ENCODE assay signal across 19 cellular contexts in the genomic region with DNA sequence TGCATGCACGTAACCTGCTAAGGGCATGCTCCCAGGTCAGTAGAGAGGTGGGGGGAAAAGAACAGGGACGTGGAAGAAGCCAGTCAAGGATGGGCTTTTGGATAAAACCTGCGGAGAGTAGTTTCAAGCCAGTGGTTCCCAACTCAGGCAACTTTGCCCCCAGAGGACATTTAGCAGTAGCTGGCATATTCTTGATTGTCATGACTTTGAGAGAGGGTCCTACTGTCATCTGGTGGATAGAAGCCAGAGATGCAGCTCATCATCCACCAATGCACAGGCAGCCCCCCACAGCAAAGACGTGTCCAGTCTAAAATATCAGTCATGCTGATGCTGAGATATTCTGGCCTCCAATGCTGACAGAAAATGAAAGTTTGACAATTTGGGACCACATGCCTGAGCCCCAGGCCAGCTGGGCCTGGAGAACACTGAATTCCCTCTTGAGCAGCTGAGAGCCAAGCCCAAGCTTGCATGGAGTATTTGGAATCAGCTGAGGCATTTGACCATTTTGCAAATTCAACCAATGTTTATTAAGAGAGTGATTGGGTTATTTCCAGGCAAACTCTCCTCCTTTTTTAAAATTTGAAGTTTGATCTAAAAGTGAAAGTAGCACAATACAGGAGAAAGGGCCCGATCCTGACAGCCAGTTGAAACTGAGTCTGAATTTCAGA.
DNase-seq lines count a peak whose midpoint lies in the region; ATAC-seq and TF ChIP-seq lines count a peak whose summit lies in the region.
"Had no signal": no experiment of that assay in that cellular context is flagged by ENCODE, and none has a peak within 500 bp of the region (broad histone marks: within the 10 kb centered on the region; RNA-seq: fewer than 3 reads in every experiment).

No MANE protein-coding gene starts in this region.

- H3K9me3 ChIP-seq in DOHH2 (ENCODE audit: control insufficient read depth, insufficient read depth, low read length), result no peaks in the 10 kb centered on the region
- no peaks in the 10 kb centered on the region for H3K9me3 ChIP-seq in fibroblast of lung (ENCODE audit: control insufficient read depth, insufficient read depth, low read depth, low read length)
- no peaks in the 10 kb centered on the region for H3K9me3 ChIP-seq in osteoblast (ENCODE audit: low read depth, low read length)
- H3K9me3 ChIP-seq: tibial nerve had no signal

- H4K20me1 ChIP-seq in DOHH2 (ENCODE audit: control insufficient read depth, insufficient read depth, low read depth, low read length) (no peaks in the 10 kb centered on the region), fibroblast of lung (ENCODE audit: control insufficient read depth, extremely low read depth, insufficient read depth, low read length) (no peaks in the 10 kb centered on the region), osteoblast (ENCODE audit: insufficient read depth, low read length) (no peaks in the 10 kb centered on the region)

- H3K4me2 ChIP-seq in DOHH2 (ENCODE audit: low read length), result no peak overlapping the region
- peak overlapping the region; percentile 25 for H3K4me2 ChIP-seq in fibroblast of lung (ENCODE audit: extremely low read depth, insufficient read depth, low read length)
- H3K4me2 ChIP-seq in osteoblast (ENCODE audit: insufficient read depth, low read length), result peak overlapping the region; percentile 55
- H3K4me2 ChIP-seq: GM23338, KMS-11, PC-9 had no signal

- H3K9ac ChIP-seq in fibroblast of lung (ENCODE audit: insufficient read depth, low read length), result no peak overlapping the region
- H3K9ac ChIP-seq: KMS-11 had no signal

- ATAC-seq in GM21786 (IDR thresholded peaks at IDR 0.05; ENCODE audit: unreplicated experiment), result no peak
- ATAC-seq: GM23338 had no signal

- no peak overlapping the region for H2AFZ ChIP-seq in fibroblast of lung (ENCODE audit: low read length)
- H2AFZ ChIP-seq in osteoblast (ENCODE audit: low read length), result peak overlapping the region; percentile 65
- H2AFZ ChIP-seq: PC-9 had no signal

- H3K27ac ChIP-seq in DOHH2 (ENCODE audit: low read depth, low read length), result no peak overlapping the region
- no peak overlapping the region for H3K27ac ChIP-seq in fibroblast of lung (ENCODE audit: insufficient read depth, low read length)
- H3K27ac ChIP-seq in osteoblast (ENCODE audit: low read depth, low read length), result no peak overlapping the region
- H3K27ac ChIP-seq: brain microvascular endothelial cell, dorsolateral prefrontal cortex, KMS-11, PC-9, tibial nerve had no signal

- peak; percentile 23 for DNase-seq in NCI-H1694 (lab: John Stamatoyannopoulos, UW)
- no peak for DNase-seq in fibroblast of lung (ENCODE audit: low read depth in 2 of 2)
- no peak for DNase-seq in osteoblast (ENCODE audit: insufficient read length, low spot score, missing footprints)
- DNase-seq in middle frontal gyrus (ENCODE audit: extremely low spot score, low spot score), result no peak
- no peak for DNase-seq in NCI-H510A treated with DMSO at 0.1 percent for 48 hours (lab: John Stamatoyannopoulos, UW)
- DNase-seq: activated CD4-positive, alpha-beta T cell treated with anti-CD3 and anti-CD28 coated beads, Interleukin-2, amount 50 U/mL, for 1 hour; brain microvascular endothelial cell; CD4-positive, CD25-positive, alpha-beta regulatory T cell; dorsolateral prefrontal cortex; EL; NCI-H1105 treated with DMSO at 0.1 percent for 48 hours; occipital lobe; PC-9; stimulated activated CD4-positive, alpha-beta T cell treated with anti-CD3 and anti-CD28 coated beads, Interleukin-4, amount 100 ng/mL, for 4 hours had no signal

- peak; percentile 35 for TF ChIP-seq CTCF in DOHH2 (IDR thresholded peaks at IDR 0.05; ENCODE audit: low read depth, low read length, poor library complexity, severe bottlenecking)
- no peak for TF ChIP-seq CTCF in fibroblast of lung (conservative IDR thresholded peaks at IDR 0.05 in 1 of 2, IDR thresholded peaks at IDR 0.05 in 1 of 2; ENCODE audit: low read depth in 1 of 2, low read length in 2 of 2)
- TF ChIP-seq CTCF in osteoblast (IDR thresholded peaks at IDR 0.05; ENCODE audit: extremely low read depth, low read depth, low read length), result no peak

- no peaks in the 10 kb centered on the region for H3K4me1 ChIP-seq in DOHH2 (ENCODE audit: control insufficient read depth, low read length)
- H3K4me1 ChIP-seq in fibroblast of lung (ENCODE audit: control insufficient read depth, extremely low read depth, insufficient read depth, low read length), result no peaks in the 10 kb centered on the region
- H3K4me1 ChIP-seq in osteoblast (ENCODE audit: insufficient read depth, low read length), result no peaks in the 10 kb centered on the region

- 0 out of 2 replicates have a peak, but pooled peaks cover 3% of the 10 kb centered on the region for H3K27me3 ChIP-seq in DOHH2 (ENCODE audit: control insufficient read depth, low read length)
- no peaks in the 10 kb centered on the region for H3K27me3 ChIP-seq in fibroblast of lung (ENCODE audit: control insufficient read depth, insufficient read depth, low read length)
- no peaks in the 10 kb centered on the region for H3K27me3 ChIP-seq in osteoblast (ENCODE audit: insufficient read depth, low read length)
- H3K27me3 ChIP-seq: brain microvascular endothelial cell, dorsolateral prefrontal cortex, tibial nerve had no signal

- H3K79me2 ChIP-seq in DOHH2 (ENCODE audit: control insufficient read depth, low read length) (no peaks in the 10 kb centered on the region), fibroblast of lung (ENCODE audit: control insufficient read depth, insufficient read depth, low read length) (no peaks in the 10 kb centered on the region), osteoblast (ENCODE audit: insufficient read depth, low read length) (no peaks in the 10 kb centered on the region)

- H3K4me3 ChIP-seq in DOHH2 (ENCODE audit: low read length), result no peak overlapping the region
- no peak overlapping the region for H3K4me3 ChIP-seq in fibroblast of lung (replicated peaks in 1 of 4; ENCODE audit: control extremely low read depth in 1 of 4, insufficient read depth in 1 of 4, low read depth in 3 of 4, low read length in 4 of 4)
- H3K4me3 ChIP-seq in osteoblast (ENCODE audit: insufficient read depth, low read length), result no peak overlapping the region
- H3K4me3 ChIP-seq: dorsolateral prefrontal cortex, GM23338, PC-9, tibial nerve had no signal

- H3K36me3 ChIP-seq in DOHH2 (ENCODE audit: control insufficient read depth, low read length) (no peaks in the 10 kb centered on the region), fibroblast of lung (ENCODE audit: control insufficient read depth, insufficient read depth, low read length) (no peaks in the 10 kb centered on the region), osteoblast (ENCODE audit: insufficient read depth, low read length) (no peaks in the 10 kb centered on the region)
- H3K36me3 ChIP-seq: brain microvascular endothelial cell, tibial nerve had no signal

- H3F3A ChIP-seq in DOHH2 (ENCODE audit: control insufficient read depth, insufficient read depth), result no peaks in the 10 kb centered on the region

- H3K9me2 ChIP-seq in DOHH2 (replicated peaks; ENCODE audit: control insufficient read depth, low read length), result no peaks in the 10 kb centered on the region
